Comparison of ENCODE assay signal across 9 cellular contexts in the genomic region with DNA sequence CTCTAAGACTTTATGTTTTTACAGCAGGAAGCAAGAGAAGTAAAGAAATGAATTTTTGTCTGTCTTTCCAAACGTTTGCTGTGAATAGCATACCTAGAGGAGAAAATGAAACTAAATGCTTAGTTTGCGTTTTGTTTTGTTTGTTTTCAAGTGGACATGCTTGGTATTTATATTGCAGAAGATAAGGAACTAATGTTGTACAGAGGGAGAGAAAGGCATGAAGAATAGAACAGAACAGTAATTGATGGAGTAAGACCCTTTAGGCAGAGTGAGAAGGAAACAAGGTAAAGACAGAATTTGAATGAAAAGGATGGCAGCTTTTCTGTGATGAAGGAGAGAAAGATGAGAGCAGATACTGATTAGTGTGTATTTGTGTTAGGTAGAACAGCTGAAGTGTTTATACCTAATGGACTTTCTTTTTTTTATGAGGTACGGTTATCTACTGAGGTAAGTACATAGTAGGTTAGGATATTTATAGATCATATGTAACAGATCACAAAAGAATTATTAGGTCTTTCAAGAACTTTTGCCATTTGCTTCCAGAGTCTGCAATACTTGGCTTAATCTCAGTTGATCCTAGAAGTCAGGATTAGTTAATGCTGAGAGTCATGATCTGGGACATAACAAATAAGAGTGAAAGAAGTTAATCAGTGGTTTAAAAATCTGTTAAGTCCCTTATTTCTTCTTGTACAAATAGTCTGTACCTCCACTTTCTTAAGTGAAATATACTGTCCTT. TPM values are rescaled to one million over a fixed set of nuclear protein-coding genes. Genes with fewer than 3 reads are reported as not detected.
DNase-seq lines count a peak whose midpoint lies in the region; ATAC-seq, FAIRE-seq and TF ChIP-seq lines count a peak whose summit lies in the region.
"Had no signal": no experiment of that assay in that cellular context is flagged by ENCODE, and none has a peak within 500 bp of the region (broad histone marks: within the 10 kb centered on the region; RNA-seq: fewer than 3 reads in every experiment).

No MANE protein-coding gene starts in this region.

- CTCF ChIA-PET in K562 (lab: Yijun Ruan, JAX; ENCODE audit: low intra/inter-chr PET ratio) = interaction anchor here (1.9 to 2.1 kb wide), 2 partner anchors 243 to 303 kb away, joined by 18 to 34 read pairs; no protein-coding TSS in a partner anchor

- no peak overlapping the region for H2BK20ac ChIP-seq in H9 (ENCODE audit: low read depth, low read length, poor library complexity, severe bottlenecking)

- H3K79me1 ChIP-seq in H9 (ENCODE audit: insufficient read depth, low read depth, low read length, poor library complexity, severe bottlenecking) = no peaks in the 10 kb centered on the region

- intact Hi-C loops in K562 (cut with micrococcal nuclease) (loop anchor here (5.0 to 10.0 kb wide), 2 partner anchors 150 to 303 kb away; partner anchors contain the start of gene MYOZ2), lower leg skin (cut with DNase I; ENCODE audit: low total_unique reads) (loop anchor here (5.0 kb wide), 1 partner anchor 238 kb away; no protein-coding TSS in a partner anchor)

- TF ChIP-seq RAD21 in K562 (CRISPR knock-in tag; conservative IDR thresholded peaks at IDR 0.05 in 1 of 2, IDR thresholded peaks at IDR 0.05 in 1 of 2) = no peak

- no peaks in the 10 kb centered on the region for H3K9me1 ChIP-seq in K562 (ENCODE audit: control insufficient read depth, insufficient read depth, low read length)

- no peak overlapping the region for H3K4ac ChIP-seq in H9 (ENCODE audit: low read depth, low read length)

- H3K56ac ChIP-seq in H9 (ENCODE audit: insufficient read length, low read depth, low read length) = no peak overlapping the region

- BruUV-seq in K562 (replicated peaks; lab: Mats Ljungman, UMichigan) = no TSS peak

- H3K4me2 ChIP-seq in K562 (ENCODE audit: insufficient read depth, low read length) = peak overlapping the region; percentile 3; the same call in 1 of the 2 replicates
- H3K4me2 ChIP-seq in H9 (ENCODE audit: insufficient read depth, insufficient read length, low read length) = no peak overlapping the region

- no peak overlapping the region for H2AK5ac ChIP-seq in H9 (ENCODE audit: insufficient read length, low read length)

- H3K4me1 Mint-ChIP-seq in H9 = peaks cover 6 to 14% of the 10 kb centered on the region in 2 experiments

- H4K91ac ChIP-seq in H9 (ENCODE audit: insufficient read length, low read depth, low read length) = no peak overlapping the region

- POLR2A ChIA-PET in K562 (lab: Yijun Ruan, JAX) = no interaction called here

- H4K20me1 ChIP-seq in K562 (replicated peaks; ENCODE audit: control insufficient read depth, insufficient read depth, low read length) (no peaks in the 10 kb centered on the region), H9 (ENCODE audit: control insufficient read depth, insufficient read depth, insufficient read length) (no peaks in the 10 kb centered on the region)

- H2BK5ac ChIP-seq in H9 (ENCODE audit: insufficient read length, low read length) = no peak overlapping the region

- H3K9ac ChIP-seq in K562 (ENCODE audit: insufficient read depth in 1 of 2, low read depth in 2 of 2, low read length in 2 of 2) = no peak overlapping the region
- H3K9ac ChIP-seq in muscle layer of colon (ENCODE audit: low read length) = no peak overlapping the region
- H3K9ac ChIP-seq in H9 (ENCODE audit: extremely low read depth, insufficient read length, low read length) = no peak overlapping the region

- DNase-seq in K562 (ENCODE audit: extremely low read depth in 1 of 4, low spot score in 3 of 4) (no peak), H9 (no peak), lower leg skin (ENCODE audit: low spot score in 2 of 2) (no peak), NCI-H1092 treated with DMSO at 0.1 percent for 48 hours (lab: John Stamatoyannopoulos, UW) (no peak), GOT3 (lab: John Stamatoyannopoulos, UW) (no peak)

- no peak for TF ChIP-seq EP300 in K562 (IDR thresholded peaks at IDR 0.05; ENCODE audit: low read length)

- no peaks in the 10 kb centered on the region for H3K27me3 Mint-ChIP-seq in H9 (ENCODE audit: low read depth)

- no peak overlapping the region for H2AFZ ChIP-seq in K562 (ENCODE audit: low read depth, low read length)
- no peak overlapping the region for H2AFZ ChIP-seq in H9 (ENCODE audit: low read length)

- H3K4me1 ChIP-seq in K562 (replicated peaks in 1 of 2; ENCODE audit: control insufficient read depth in 2 of 2, insufficient read depth in 2 of 2, low read length in 2 of 2) = no peaks in the 10 kb centered on the region
- H3K4me1 ChIP-seq in muscle layer of colon (ENCODE audit: insufficient read depth, low read length) = peaks cover 11% of the 10 kb centered on the region
- H3K4me1 ChIP-seq in H9 (ENCODE audit: insufficient read depth, low read length) = peaks cover 3% of the 10 kb centered on the region; the same call in 1 of the 2 replicates

- no peak overlapping the region for H2BK120ac ChIP-seq in H9 (ENCODE audit: low read depth, low read length, poor library complexity, severe bottlenecking)

- peaks cover 0 to 8% (median 6%) of the 10 kb centered on the region in 3 experiments; a peak in 4 of 7 replicates for H3K36me3 Mint-ChIP-seq in H9 (ENCODE audit: insufficient read depth in 1 of 3, low read depth in 3 of 3)

- H3K27ac Mint-ChIP-seq in H9 = peak overlapping the region in 1 of 3 experiments; percentile 38; a peak in 3 of 7 replicates

- H3K23ac ChIP-seq in H9 (ENCODE audit: insufficient read length, low read depth, low read length) = no peak overlapping the region

- H3K36me3 ChIP-seq in K562 (ENCODE audit: control insufficient read depth, insufficient read depth, low read length) = no peaks in the 10 kb centered on the region
- H3K36me3 ChIP-seq in muscle layer of colon (ENCODE audit: insufficient read depth, low read length) = no peaks in the 10 kb centered on the region
- H3K36me3 ChIP-seq: SJCRH30 had no signal

- H3K4me3 ChIP-seq in K562 (no peak overlapping the region), muscle layer of colon (ENCODE audit: low read depth in 1 of 2, low read length in 2 of 2) (peak overlapping the region; percentile 23 to 38), lower leg skin (ENCODE audit: low read depth, poor library complexity, severe bottlenecking) (no peak overlapping the region)
- H3K4me3 ChIP-seq: SJCRH30 had no signal

- no peak overlapping the region for H4K8ac ChIP-seq in H9 (replicated peaks; ENCODE audit: insufficient read length, low read depth, low read length)

- H3K27me3 ChIP-seq in K562 (ENCODE audit: control insufficient read depth in 2 of 2, insufficient read depth in 2 of 2, low read length in 2 of 2) = no peaks in the 10 kb centered on the region
- no peaks in the 10 kb centered on the region for H3K27me3 ChIP-seq in muscle layer of colon (ENCODE audit: control insufficient read depth in 1 of 2, insufficient read depth in 2 of 2, low read length in 2 of 2)
- H3K27me3 ChIP-seq in H9 (ENCODE audit: insufficient read depth, low read length) = no peaks in the 10 kb centered on the region
- H3K27me3 ChIP-seq: SJCRH30 had no signal

- no peaks in the 10 kb centered on the region for H3K23me2 ChIP-seq in H9 (ENCODE audit: insufficient read length, low read depth, low read length, poor library complexity, severe bottlenecking)

- TF ChIP-seq CTCF in K562 (IDR thresholded peaks at IDR 0.05 in 2 of 3, conservative IDR thresholded peaks at IDR 0.05 in 1 of 3; ENCODE audit: insufficient read depth in 2 of 3, low read depth in 1 of 3, low read length in 3 of 3) (no peak), H9 (conservative IDR thresholded peaks at IDR 0.05) (no peak), lower leg skin (IDR thresholded peaks at IDR 0.05) (no peak)

- no peak overlapping the region for H4K5ac ChIP-seq in H9 (ENCODE audit: insufficient read length, low read depth, low read length)

- ATAC-seq in GM18858 (IDR thresholded peaks at IDR 0.05; ENCODE audit: unreplicated experiment) (peak; percentile 69), HG03175 (IDR thresholded peaks at IDR 0.05; ENCODE audit: unreplicated experiment) (peak; percentile 83), K562 (no peak)

- H3K9me3 Mint-ChIP-seq in H9 = no peaks in the 10 kb centered on the region

- no peak overlapping the region for H3K27ac ChIP-seq in K562 (ENCODE audit: extremely low read depth, low read depth, low read length)
- peak overlapping the region; percentile 18 for H3K27ac ChIP-seq in muscle layer of colon (ENCODE audit: low read depth, low read length)
- H3K27ac ChIP-seq in H9 (ENCODE audit: insufficient read length, low read depth, low read length) = no peak overlapping the region
- H3K27ac ChIP-seq: SJCRH30 had no signal

- H3K79me2 ChIP-seq in K562 (ENCODE audit: control insufficient read depth, insufficient read depth, low read length) (no peaks in the 10 kb centered on the region), H9 (ENCODE audit: insufficient read depth, low read length) (no peaks in the 10 kb centered on the region)

- H3K14ac ChIP-seq in H9 (ENCODE audit: insufficient read depth, low read length) = no peak overlapping the region

- TF ChIP-seq POLR2A in K562 (conservative IDR thresholded peaks at IDR 0.05) = no peak
- no peak for TF ChIP-seq POLR2A in lower leg skin (IDR thresholded peaks at IDR 0.05)

- no peak overlapping the region for H2BK12ac ChIP-seq in H9 (ENCODE audit: insufficient read length, low read depth, low read length)

- H3K4me3 Mint-ChIP-seq in H9 = no peak overlapping the region

- no peak for FAIRE-seq in K562 (lab: Jason Lieb, UNC)

- WGBS in K562 (ENCODE audit: insufficient coverage, low coverage, missing lambda C conversion rate) = 28% methylated on average over 3 of the region's 3 CpGs
- WGBS in H9 (ENCODE audit: extremely low coverage, insufficient read length, low lambda C conversion rate) = no CpG with 5 or more reads among the region's 3 CpGs
- 9 to 13% methylated on average over 3 of the region's 3 CpGs for WGBS in lower leg skin, 2 donors

- H3T11ph ChIP-seq in H9 (ENCODE audit: low read length) = no peak overlapping the region

- no peak overlapping the region for H2BK15ac ChIP-seq in H9 (ENCODE audit: low read depth, low read length)

- H3K9me3 ChIP-seq in K562 (replicated peaks; ENCODE audit: control insufficient read depth, insufficient read depth, low read depth, low read length) (no peaks in the 10 kb centered on the region), muscle layer of colon (ENCODE audit: low read length) (no peaks in the 10 kb centered on the region), H9 (ENCODE audit: control insufficient read depth, low read depth, low read length) (no peaks in the 10 kb centered on the region)
- H3K9me3 ChIP-seq: SJCRH30 had no signal

- no peak overlapping the region for H3K18ac ChIP-seq in H9 (ENCODE audit: insufficient read length, low read depth, low read length)

- in situ Hi-C loops in K562 (cut with MboI) = no loop called here

RNA-seq across cellular contexts. Expression of gene FABP2, which starts 36.9 kb away (rescaled TPM):
- not detected in 2 replicates for total RNA-seq in K562 (2011; cell fraction: chromatin; rRNA removed; ENCODE audit: low replicate concordance)
- total RNA-seq in K562 (2011; cell fraction: nucleolus; rRNA removed) = not detected in 2 replicates
- total RNA-seq in K562 (2011; cell fraction: nucleoplasm; rRNA removed) = not detected in 2 replicates
- total RNA-seq in K562 (2014; rRNA removed) (not detected in 2 replicates), K562 (2014; rRNA removed; fragmentation: Illumina TruSeq; extraction: Trizol) (not detected in 2 replicates), K562 (2015; rRNA removed; fragmentation: Illumina TruSeq; extraction: Trizol) (not detected in 2 replicates), K562 (2021) (not detected in 2 replicates), H9 (2021) (not detected in 2 replicates), lower leg skin (not detected)
- polyA plus RNA-seq in K562 (2011; rRNA removed) (not detected in 2 replicates), K562 (2014; fragmentation: Illumina TruSeq; extraction: Trizol) (not detected in 2 replicates), K562 (2014; fragmentation: Nextera tagmentation; extraction: Ambion mirVana) (not detected), K562 (2014; rRNA removed) (not detected in 2 replicates)
- not detected in 2 replicates for polyA plus RNA-seq in K562 (2011; cell fraction: cytosol; rRNA removed)
- polyA plus RNA-seq in K562 (2011; cell fraction: nucleus; rRNA removed) = not detected in 2 replicates
- not detected in 2 replicates for polyA plus RNA-seq in K562 (2012)
- polyA minus RNA-seq in K562 (2011; rRNA and poly(A)+ RNA removed) = not detected in 2 replicates
- polyA minus RNA-seq in K562 (2011; cell fraction: cytosol; rRNA and poly(A)+ RNA removed) = not detected in 2 replicates
- not detected in 2 replicates for polyA minus RNA-seq in K562 (2011; cell fraction: nucleus; rRNA and poly(A)+ RNA removed)
- total RNA-seq: SJCRH30 had no signal

Comparison
In these comparisons a context has a peak if more than half of its experiments do, and no peak if none do; other contexts are left out.
1. H3K4me3 ChIP-seq: peak in muscle layer of colon (2 of 2); none in K562 (single experiment) and lower leg skin (single experiment).